18 cellular contexts compared by ENCODE assay signal in genomic region chr12:15669256-15669948, GRCh38.
DNase-seq lines count a peak whose midpoint lies in the region; ATAC-seq, FAIRE-seq and TF ChIP-seq lines count a peak whose summit lies in the region.
"Had no signal": no experiment of that assay in that cellular context is flagged by ENCODE, and none has a peak within 500 bp of the region (broad histone marks: within the 10 kb centered on the region; RNA-seq: fewer than 3 reads in every experiment).

No MANE protein-coding gene starts in this region.

- H3K9me3 ChIP-seq in IMR-90 (ENCODE audit: control insufficient read depth, insufficient read depth, low read length) (no peaks in the 10 kb centered on the region), osteoblast (ENCODE audit: low read depth, low read length) (no peaks in the 10 kb centered on the region)

- H3K27ac Mint-ChIP-seq in chondrocyte (ENCODE audit: unreplicated experiment): peak overlapping the region; percentile 76
- H3K27ac Mint-ChIP-seq: CD4-positive, alpha-beta memory T cell; IgD-negative memory B cell had no signal

- peak overlapping the region; percentile 56; the same call in 1 of the 2 replicates for H4K5ac ChIP-seq in IMR-90 (ENCODE audit: low read depth, low read length)

- no peak for TF ChIP-seq POLR2A in IMR-90 (IDR thresholded peaks at IDR 0.05; ENCODE audit: low read depth, low read length)

- H3K79me2 ChIP-seq in osteoblast (ENCODE audit: insufficient read depth, low read length): peaks cover 45% of the 10 kb centered on the region

- H3K18ac ChIP-seq in IMR-90 (ENCODE audit: low read depth, low read length): peak overlapping the region; percentile 89; the same call in 1 of the 2 replicates

- intact Hi-C loops in IMR-90 (cut with micrococcal nuclease): no loop called here

- TF ChIP-seq CTCF in IMR-90 (conservative IDR thresholded peaks at IDR 0.05; ENCODE audit: low read depth, low read length): no peak
- TF ChIP-seq CTCF in chondrocyte (IDR thresholded peaks at IDR 0.05): no peak
- TF ChIP-seq CTCF in osteoblast (IDR thresholded peaks at IDR 0.05; ENCODE audit: extremely low read depth, low read depth, low read length): no peak

- dilution Hi-C loops in IMR-90 (cut with HindIII; ENCODE audit: low sequenced_read_pairs, unreplicated experiment): no loop called here

- no peak for TF ChIP-seq RAD21 in IMR-90 (IDR thresholded peaks at IDR 0.05; ENCODE audit: low read length)

- CTCF ChIA-PET in IMR-90 (lab: Yijun Ruan, JAX): no interaction called here

- H3K36me3 ChIP-seq in IMR-90 (ENCODE audit: control insufficient read depth, insufficient read depth, low read length): peaks cover 10% of the 10 kb centered on the region
- H3K36me3 ChIP-seq in osteoblast (ENCODE audit: insufficient read depth, low read length): peaks cover 17% of the 10 kb centered on the region

- H3K23ac ChIP-seq in IMR-90 (ENCODE audit: low read depth, low read length): no peak overlapping the region; the same call in 1 of the 2 replicates

- no peak overlapping the region for H2AK9ac ChIP-seq in IMR-90 (replicated peaks; ENCODE audit: low read depth, low read length, poor library complexity)

- H3K36me3 Mint-ChIP-seq in chondrocyte (ENCODE audit: low read depth): peaks cover 18% of the 10 kb centered on the region
- H3K36me3 Mint-ChIP-seq: CD4-positive, alpha-beta memory T cell; IgD-negative memory B cell had no signal

- H3K14ac ChIP-seq in IMR-90 (replicated peaks; ENCODE audit: low read depth, low read length): peak overlapping the region; percentile 78; the same call in 1 of the 2 replicates

- peak; percentile 85 for ATAC-seq in IMR-90 (ENCODE audit: low read depth)

- BruUV-seq in IMR-90 (replicated peaks; lab: Mats Ljungman, UMichigan): no TSS peak

- in situ Hi-C loops in IMR-90 (cut with MboI; ENCODE audit: low sequenced_read_pairs): no loop called here

- POLR2A ChIA-PET in IMR-90 (lab: Charles Lee; ENCODE audit: unreplicated experiment): no interaction called here

- peak overlapping the region; percentile 86; the same call in 1 of the 2 replicates for H3K4me2 ChIP-seq in IMR-90 (ENCODE audit: low read depth, low read length)
- no peak overlapping the region for H3K4me2 ChIP-seq in osteoblast (ENCODE audit: insufficient read depth, low read length)

- no peaks in the 10 kb centered on the region for H3K9me3 Mint-ChIP-seq in chondrocyte (ENCODE audit: low read depth)
- H3K9me3 Mint-ChIP-seq: CD4-positive, alpha-beta memory T cell; IgD-negative memory B cell had no signal

- no peak overlapping the region for H3K4me3 Mint-ChIP-seq in chondrocyte (ENCODE audit: unreplicated experiment)
- H3K4me3 Mint-ChIP-seq: CD4-positive, alpha-beta memory T cell; IgD-negative memory B cell had no signal

- H3K27ac ChIP-seq in IMR-90 (ENCODE audit: insufficient read depth, low read length): peak overlapping the region; percentile 73; the same call in 1 of the 2 replicates
- peak overlapping the region; percentile 76 for H3K27ac ChIP-seq in osteoblast (ENCODE audit: low read depth, low read length)

- peaks cover 0 to 24% of the 10 kb centered on the region in 2 experiments; a peak in 3 of 4 replicates for H3K79me1 ChIP-seq in IMR-90 (ENCODE audit: low read depth in 1 of 2, low read length in 2 of 2)

- no CpG with 5 or more reads among the region's 3 CpGs for WGBS in IMR-90 (ENCODE audit: extremely low coverage in 2 of 2, insufficient read length in 1 of 2), 2 experiments

- peaks cover 34% of the 10 kb centered on the region for H3K4me1 Mint-ChIP-seq in chondrocyte (ENCODE audit: low read depth)
- H3K4me1 Mint-ChIP-seq: CD4-positive, alpha-beta memory T cell; IgD-negative memory B cell had no signal

- H2AFZ ChIP-seq in IMR-90 (replicated peaks; ENCODE audit: low read length, poor library complexity) (no peak overlapping the region), osteoblast (ENCODE audit: low read length) (no peak overlapping the region)

- peak overlapping the region; percentile 58; the same call in 1 of the 2 replicates for H3K4ac ChIP-seq in IMR-90 (ENCODE audit: low read depth, low read length)

- DNase-seq in AG08396 (ENCODE audit: low spot score) (peak; percentile 14), IMR-90 (peak; percentile 72), chondrocyte (ENCODE audit: low spot score) (no peak), osteoblast (ENCODE audit: insufficient read length, low spot score, missing footprints) (no peak), DMS79 (lab: John Stamatoyannopoulos, UW) (no peak), urothelium cell line (ENCODE audit: low spot score) (no peak), dedifferentiated amniotic fluid mesenchymal stem cell (ENCODE audit: extremely low spot score) (no peak)
- no peak for DNase-seq in effector CD8-positive, alpha-beta T cell (lab: John Stamatoyannopoulos, UW)
- DNase-seq: Calu3; CD4-positive, alpha-beta memory T cell; Kasumi-1; NCI-H1930; NCI-H748 treated with DMSO at 0.1 percent for 48 hours; OCI-M1; RPMI8226; SIG-M5 had no signal

- peak overlapping the region; percentile 95 for H2BK5ac ChIP-seq in IMR-90 (ENCODE audit: low read depth, low read length, poor library complexity, severe bottlenecking)

- H3K4me3 ChIP-seq in IMR-90 (ENCODE audit: insufficient read depth, low read depth, low read length) (no peak overlapping the region), osteoblast (ENCODE audit: insufficient read depth, low read length) (no peak overlapping the region)

- no peaks in the 10 kb centered on the region for H4K20me1 ChIP-seq in IMR-90 (ENCODE audit: insufficient read depth, low read length)
- no peaks in the 10 kb centered on the region for H4K20me1 ChIP-seq in osteoblast (ENCODE audit: insufficient read depth, low read length)

- peak overlapping the region; percentile 39 to 71; a peak in 1 of 4 replicates for H4K8ac ChIP-seq in IMR-90 (ENCODE audit: low read depth in 2 of 2, low read length in 2 of 2)

- H3K4me1 ChIP-seq in IMR-90 (ENCODE audit: control insufficient read depth, insufficient read depth, low read length) (peaks cover 5% of the 10 kb centered on the region), osteoblast (ENCODE audit: insufficient read depth, low read length) (peaks cover 16% of the 10 kb centered on the region)

- H3K56ac ChIP-seq in IMR-90 (ENCODE audit: extremely low read depth, insufficient read depth, low read length): peak overlapping the region; percentile 35; the same call in 1 of the 2 replicates

- H3K27me3 Mint-ChIP-seq in chondrocyte (ENCODE audit: low read depth): no peaks in the 10 kb centered on the region
- H3K27me3 Mint-ChIP-seq: CD4-positive, alpha-beta memory T cell; IgD-negative memory B cell had no signal

- H3K9ac ChIP-seq in IMR-90 (ENCODE audit: low read depth, low read length): no peak overlapping the region

- H2BK20ac ChIP-seq in IMR-90 (ENCODE audit: low read depth, low read length): peak overlapping the region; percentile 59; the same call in 1 of the 2 replicates

- H3K27me3 ChIP-seq in IMR-90 (ENCODE audit: control insufficient read depth, insufficient read depth, low read length): no peaks in the 10 kb centered on the region
- no peaks in the 10 kb centered on the region for H3K27me3 ChIP-seq in osteoblast (ENCODE audit: insufficient read depth, low read length)

- H2AK5ac ChIP-seq in IMR-90 (ENCODE audit: low read depth, low read length): peak overlapping the region; percentile 88; the same call in 1 of the 2 replicates

- peak overlapping the region; percentile 65; the same call in 1 of the 2 replicates for H2BK120ac ChIP-seq in IMR-90 (ENCODE audit: low read depth, low read length)

- FAIRE-seq in urothelium cell line (lab: Jason Lieb, UNC): no peak
- FAIRE-seq: H1 had no signal

- H3K9me1 ChIP-seq in IMR-90 (ENCODE audit: insufficient read depth, low read length): no peaks in the 10 kb centered on the region; the same call in 1 of the 2 replicates

- H2BK15ac ChIP-seq in IMR-90 (ENCODE audit: low read depth, low read length): peak overlapping the region; percentile 67; the same call in 2 of the 3 replicates

- no peak overlapping the region for H4K91ac ChIP-seq in IMR-90 (ENCODE audit: insufficient read depth, low read depth, low read length)

TF ChIP-seq in IMR-90, 13 proteins besides CTCF, POLR2A, EP300 and RAD21:
- TF ChIP-seq SMC3 (IDR thresholded peaks at IDR 0.05; ENCODE audit: low read depth, low read length) (no peak), FOS (IDR thresholded peaks at IDR 0.05; ENCODE audit: low read depth, low read length) (no peak), MXI1 (IDR thresholded peaks at IDR 0.05; ENCODE audit: borderline replicate concordance, low read depth, low read length) (no peak), RFX5 (IDR thresholded peaks at IDR 0.05; ENCODE audit: low read depth, low read length) (no peak), MAZ (IDR thresholded peaks at IDR 0.05; ENCODE audit: borderline replicate concordance, low read depth, low read length) (no peak), BHLHE40 (IDR thresholded peaks at IDR 0.05; ENCODE audit: low read depth, low read length) (no peak), CHD1 (IDR thresholded peaks at IDR 0.05; ENCODE audit: low read depth, low read length) (no peak), NFE2L2 (IDR thresholded peaks at IDR 0.05; ENCODE audit: low read depth, low read length) (no peak), RCOR1 (IDR thresholded peaks at IDR 0.05; ENCODE audit: insufficient replicate concordance, low read length) (no peak), USF2 (IDR thresholded peaks at IDR 0.05; ENCODE audit: low read depth, low read length) (no peak), CEBPB (IDR thresholded peaks at IDR 0.05; ENCODE audit: low read depth, low read length) (no peak), MAFK (IDR thresholded peaks at IDR 0.05; ENCODE audit: low read depth, low read length) (no peak)
- TF ChIP-seq, protein P1, sequence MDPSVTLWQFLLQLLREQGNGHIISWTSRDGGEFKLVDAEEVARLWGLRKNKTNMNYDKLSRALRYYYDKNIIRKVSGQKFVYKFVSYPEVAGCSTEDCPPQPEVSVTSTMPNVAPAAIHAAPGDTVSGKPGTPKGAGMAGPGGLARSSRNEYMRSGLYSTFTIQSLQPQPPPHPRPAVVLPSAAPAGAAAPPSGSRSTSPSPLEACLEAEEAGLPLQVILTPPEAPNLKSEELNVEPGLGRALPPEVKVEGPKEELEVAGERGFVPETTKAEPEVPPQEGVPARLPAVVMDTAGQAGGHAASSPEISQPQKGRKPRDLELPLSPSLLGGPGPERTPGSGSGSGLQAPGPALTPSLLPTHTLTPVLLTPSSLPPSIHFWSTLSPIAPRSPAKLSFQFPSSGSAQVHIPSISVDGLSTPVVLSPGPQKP (IDR thresholded peaks at IDR 0.05; ENCODE audit: borderline replicate concordance, low read depth, low read length): no peak

Comparison
In these comparisons a context has a peak if more than half of its experiments do, and no peak if none do; other contexts are left out.
1. DNase-seq: peak in AG08396 (single experiment) and IMR-90 (single experiment); none in chondrocyte (single experiment), osteoblast (single experiment), effector CD8-positive, alpha-beta T cell (single experiment), DMS79 (single experiment), urothelium cell line (single experiment) and dedifferentiated amniotic fluid mesenchymal stem cell (single experiment).